Comparison of ENCODE assay signal across 14 cellular contexts in the genomic region with DNA sequence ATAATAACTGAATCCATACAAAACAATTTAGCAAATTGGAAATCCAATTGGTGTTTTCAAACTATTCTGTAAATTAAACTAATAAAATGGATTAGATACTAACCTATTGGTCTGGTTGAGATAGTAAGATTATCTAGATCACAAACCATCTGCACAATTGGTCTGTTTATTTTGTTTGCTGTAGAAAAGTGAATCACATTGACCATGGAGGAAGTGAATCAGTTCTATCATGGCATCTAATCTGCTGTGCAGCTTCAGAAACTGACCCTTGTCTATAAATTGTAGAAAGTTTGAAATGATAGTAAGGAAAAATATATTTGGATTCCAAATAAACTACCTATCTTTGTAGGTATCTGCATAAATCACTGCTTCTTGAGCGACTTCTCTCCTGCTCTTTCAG.
DNase-seq lines count a peak whose midpoint lies in the region; ATAC-seq and TF ChIP-seq lines count a peak whose summit lies in the region.
"Had no signal": no experiment of that assay in that cellular context is flagged by ENCODE, and none has a peak within 500 bp of the region (broad histone marks: within the 10 kb centered on the region; RNA-seq: fewer than 3 reads in every experiment).

No MANE protein-coding gene starts in this region.

- POLR2A ChIA-PET in SK-N-SH (lab: Yijun Ruan, JAX) = no interaction called here

- no peak overlapping the region for H3K27ac ChIP-seq in SK-N-SH (ENCODE audit: low read depth in 2 of 2, low read length in 1 of 2)
- H3K27ac ChIP-seq in RWPE2 (ENCODE audit: poor library complexity, severe bottlenecking) = no peak overlapping the region
- H3K27ac ChIP-seq: C4-2B had no signal

- H3F3A ChIP-seq in SK-N-SH (replicated peaks; ENCODE audit: insufficient read depth) = no peaks in the 10 kb centered on the region

- no peaks in the 10 kb centered on the region for H4K20me1 ChIP-seq in SK-N-SH (ENCODE audit: insufficient read depth)

- DNase-seq in SK-N-SH (no peak), RWPE2 (ENCODE audit: low spot score) (no peak), epithelial cell of esophagus (ENCODE audit: low read depth) (peak; percentile 8), non-pigmented ciliary epithelial cell (ENCODE audit: low read depth) (peak; percentile 22), omental fat pad (ENCODE audit: low spot score) (no peak), glutamatergic neuron (no peak), 8988T (no peak)
- DNase-seq: DMS 273 treated with DMSO at 0.1 percent for 48 hours, NCI-H1436, NCI-H2029, NCI-H2171, NCI-H446 had no signal

- no peaks in the 10 kb centered on the region for H3K36me3 Mint-ChIP-seq in glutamatergic neuron (ENCODE audit: unreplicated experiment)

- no peaks in the 10 kb centered on the region for H3K79me2 ChIP-seq in SK-N-SH (ENCODE audit: insufficient read depth)

- H3K4me3 ChIP-seq in SK-N-SH (ENCODE audit: low read depth in 2 of 2, low read length in 1 of 2) (no peak overlapping the region), RWPE2 (ENCODE audit: severe bottlenecking) (no peak overlapping the region), epithelial cell of esophagus (ENCODE audit: low read length) (no peak overlapping the region)

- H3K27ac Mint-ChIP-seq in glutamatergic neuron (ENCODE audit: unreplicated experiment) = no peak overlapping the region

- H3K36me3 ChIP-seq in SK-N-SH (replicated peaks in 1 of 2; ENCODE audit: control insufficient read depth in 1 of 2, insufficient read depth in 2 of 2, low read length in 1 of 2) (no peaks in the 10 kb centered on the region), RWPE2 (ENCODE audit: low read depth) (no peaks in the 10 kb centered on the region)

- no peak overlapping the region for H2AFZ ChIP-seq in SK-N-SH (ENCODE audit: low read depth)

- no peak for TF ChIP-seq RAD21 in SK-N-SH (IDR thresholded peaks at IDR 0.05; ENCODE audit: low read length)

- TF ChIP-seq CTCF in SK-N-SH (IDR thresholded peaks at IDR 0.05) (no peak), RWPE2 (IDR thresholded peaks at IDR 0.05; ENCODE audit: poor library complexity, severe bottlenecking) (no peak), epithelial cell of esophagus (IDR thresholded peaks at IDR 0.05; ENCODE audit: insufficient read depth, low read depth, low read length, missing control alignments) (no peak), omental fat pad (IDR thresholded peaks at IDR 0.05) (no peak), glutamatergic neuron (IDR thresholded peaks at IDR 0.05; ENCODE audit: partially characterized antibody, unreplicated experiment) (no peak)

- H3K27me3 Mint-ChIP-seq in glutamatergic neuron (ENCODE audit: unreplicated experiment) = no peaks in the 10 kb centered on the region

- H3K9me3 Mint-ChIP-seq in glutamatergic neuron (ENCODE audit: unreplicated experiment) = no peaks in the 10 kb centered on the region

- no peak for TF ChIP-seq EP300 in SK-N-SH (IDR thresholded peaks at IDR 0.05; ENCODE audit: borderline replicate concordance in 1 of 2, low read depth in 1 of 2, low read length in 1 of 2)

- no peak for ATAC-seq in SK-N-SH treated with all-trans-retinoic acid at 6 μM for 48 hours
- peak; percentile 53; the same call in 1 of the 3 replicates for ATAC-seq in RWPE2 (ENCODE audit: low read depth)
- ATAC-seq in omental fat pad (ENCODE audit: low FRiP score) = no peak

- H3K27me3 ChIP-seq in SK-N-SH (ENCODE audit: insufficient read depth) (no peaks in the 10 kb centered on the region), RWPE2 (ENCODE audit: insufficient read depth, poor library complexity, severe bottlenecking) (peaks cover 11% of the 10 kb centered on the region)

- H3K9me2 ChIP-seq in SK-N-SH = no peaks in the 10 kb centered on the region

- no peak overlapping the region for H3K4me2 ChIP-seq in SK-N-SH

- WGBS in SK-N-SH (ENCODE audit: low lambda C conversion rate) = 56% methylated on average over 1 of the region's 1 CpG

- H3K4me1 Mint-ChIP-seq in glutamatergic neuron (ENCODE audit: low read depth, unreplicated experiment) = no peaks in the 10 kb centered on the region

- H3K9me3 ChIP-seq in SK-N-SH (no peaks in the 10 kb centered on the region), RWPE2 (ENCODE audit: severe bottlenecking) (no peaks in the 10 kb centered on the region)

- CTCF ChIA-PET in SK-N-SH (lab: Yijun Ruan, JAX) = no interaction called here

- no peak overlapping the region for H3K4me3 Mint-ChIP-seq in glutamatergic neuron (ENCODE audit: unreplicated experiment)

- no peak overlapping the region for H3K9ac ChIP-seq in SK-N-SH

- no peaks in the 10 kb centered on the region for H3K4me1 ChIP-seq in SK-N-SH (ENCODE audit: control insufficient read depth in 1 of 2, insufficient read depth in 2 of 2, low read depth in 1 of 2, low read length in 1 of 2)
- H3K4me1 ChIP-seq in RWPE2 (ENCODE audit: insufficient read depth, poor library complexity, severe bottlenecking) = peaks cover 9% of the 10 kb centered on the region

TF ChIP-seq in SK-N-SH treated with all-trans-retinoic acid at 6 μM for 48 hours, 23 proteins besides CTCF, POLR2A, EP300 and RAD21:
- TF ChIP-seq ESRRG (CRISPR knock-in tag; IDR thresholded peaks at IDR 0.05) (no peak), ZC3H10 (CRISPR knock-in tag; IDR thresholded peaks at IDR 0.05) (no peak), OSR1 (CRISPR knock-in tag; IDR thresholded peaks at IDR 0.05) (no peak), PPARA (CRISPR knock-in tag; IDR thresholded peaks at IDR 0.05; ENCODE audit: borderline replicate concordance) (no peak), GLIS3 (CRISPR knock-in tag; IDR thresholded peaks at IDR 0.05) (no peak), TOX (CRISPR knock-in tag; IDR thresholded peaks at IDR 0.05; ENCODE audit: borderline replicate concordance) (no peak), ARNTL (CRISPR knock-in tag; IDR thresholded peaks at IDR 0.05; ENCODE audit: borderline replicate concordance, low read depth) (no peak), ZNF70 (CRISPR knock-in tag; IDR thresholded peaks at IDR 0.05) (no peak), ZNF565 (CRISPR knock-in tag; conservative IDR thresholded peaks at IDR 0.05; ENCODE audit: low read depth) (no peak), BACH2 (CRISPR knock-in tag; IDR thresholded peaks at IDR 0.05; ENCODE audit: borderline replicate concordance) (no peak), ISL1 (CRISPR knock-in tag; IDR thresholded peaks at IDR 0.05) (0 out of 2 replicates have a peak, but pooled peaks have one; percentile 14), ZFP3 (CRISPR knock-in tag; IDR thresholded peaks at IDR 0.05) (no peak), TCF4 (CRISPR knock-in tag; IDR thresholded peaks at IDR 0.05; ENCODE audit: borderline replicate concordance) (peak; percentile 22; the same call in 1 of the 2 replicates)
- TF ChIP-seq, protein P1, sequence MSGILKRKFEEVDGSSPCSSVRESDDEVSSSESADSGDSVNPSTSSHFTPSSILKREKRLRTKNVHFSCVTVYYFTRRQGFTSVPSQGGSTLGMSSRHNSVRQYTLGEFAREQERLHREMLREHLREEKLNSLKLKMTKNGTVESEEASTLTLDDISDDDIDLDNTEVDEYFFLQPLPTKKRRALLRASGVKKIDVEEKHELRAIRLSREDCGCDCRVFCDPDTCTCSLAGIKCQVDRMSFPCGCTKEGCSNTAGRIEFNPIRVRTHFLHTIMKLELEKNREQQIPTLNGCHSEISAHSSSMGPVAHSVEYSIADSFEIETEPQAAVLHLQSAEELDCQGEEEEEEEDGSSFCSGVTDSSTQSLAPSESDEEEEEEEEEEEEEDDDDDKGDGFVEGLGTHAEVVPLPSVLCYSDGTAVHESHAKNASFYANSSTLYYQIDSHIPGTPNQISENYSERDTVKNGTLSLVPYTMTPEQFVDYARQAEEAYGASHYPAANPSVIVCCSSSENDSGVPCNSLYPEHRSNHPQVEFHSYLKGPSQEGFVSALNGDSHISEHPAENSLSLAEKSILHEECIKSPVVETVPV (CRISPR knock-in tag; IDR thresholded peaks at IDR 0.05) = no peak
TF ChIP-seq in SK-N-SH treated with all-trans-retinoic acid at 6 μM for 48 hours: peak in this region for 2.

TF ChIP-seq in SK-N-SH, 30 proteins besides CTCF, POLR2A, EP300 and RAD21 (continues in another document):
- no peak for TF ChIP-seq RCOR1 (IDR thresholded peaks at IDR 0.05; ENCODE audit: low read length)
- TF ChIP-seq, protein P2, sequence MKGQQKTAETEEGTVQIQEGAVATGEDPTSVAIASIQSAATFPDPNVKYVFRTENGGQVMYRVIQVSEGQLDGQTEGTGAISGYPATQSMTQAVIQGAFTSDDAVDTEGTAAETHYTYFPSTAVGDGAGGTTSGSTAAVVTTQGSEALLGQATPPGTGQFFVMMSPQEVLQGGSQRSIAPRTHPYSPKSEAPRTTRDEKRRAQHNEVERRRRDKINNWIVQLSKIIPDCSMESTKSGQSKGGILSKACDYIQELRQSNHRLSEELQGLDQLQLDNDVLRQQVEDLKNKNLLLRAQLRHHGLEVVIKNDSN (IDR thresholded peaks at IDR 0.05; ENCODE audit: borderline replicate concordance, low read depth) = no peak
- TF ChIP-seq JUND (IDR thresholded peaks at IDR 0.05) = no peak
- no peak for TF ChIP-seq MEF2A (IDR thresholded peaks at IDR 0.05; ENCODE audit: borderline replicate concordance, low read depth)
- no peak for TF ChIP-seq ELF1 (IDR thresholded peaks at IDR 0.05)
- no peak for TF ChIP-seq CHD2 (IDR thresholded peaks at IDR 0.05; ENCODE audit: low read length, partially characterized antibody)
- TF ChIP-seq FOXM1 (IDR thresholded peaks at IDR 0.05; ENCODE audit: low read depth) = no peak
- TF ChIP-seq, protein P3, sequence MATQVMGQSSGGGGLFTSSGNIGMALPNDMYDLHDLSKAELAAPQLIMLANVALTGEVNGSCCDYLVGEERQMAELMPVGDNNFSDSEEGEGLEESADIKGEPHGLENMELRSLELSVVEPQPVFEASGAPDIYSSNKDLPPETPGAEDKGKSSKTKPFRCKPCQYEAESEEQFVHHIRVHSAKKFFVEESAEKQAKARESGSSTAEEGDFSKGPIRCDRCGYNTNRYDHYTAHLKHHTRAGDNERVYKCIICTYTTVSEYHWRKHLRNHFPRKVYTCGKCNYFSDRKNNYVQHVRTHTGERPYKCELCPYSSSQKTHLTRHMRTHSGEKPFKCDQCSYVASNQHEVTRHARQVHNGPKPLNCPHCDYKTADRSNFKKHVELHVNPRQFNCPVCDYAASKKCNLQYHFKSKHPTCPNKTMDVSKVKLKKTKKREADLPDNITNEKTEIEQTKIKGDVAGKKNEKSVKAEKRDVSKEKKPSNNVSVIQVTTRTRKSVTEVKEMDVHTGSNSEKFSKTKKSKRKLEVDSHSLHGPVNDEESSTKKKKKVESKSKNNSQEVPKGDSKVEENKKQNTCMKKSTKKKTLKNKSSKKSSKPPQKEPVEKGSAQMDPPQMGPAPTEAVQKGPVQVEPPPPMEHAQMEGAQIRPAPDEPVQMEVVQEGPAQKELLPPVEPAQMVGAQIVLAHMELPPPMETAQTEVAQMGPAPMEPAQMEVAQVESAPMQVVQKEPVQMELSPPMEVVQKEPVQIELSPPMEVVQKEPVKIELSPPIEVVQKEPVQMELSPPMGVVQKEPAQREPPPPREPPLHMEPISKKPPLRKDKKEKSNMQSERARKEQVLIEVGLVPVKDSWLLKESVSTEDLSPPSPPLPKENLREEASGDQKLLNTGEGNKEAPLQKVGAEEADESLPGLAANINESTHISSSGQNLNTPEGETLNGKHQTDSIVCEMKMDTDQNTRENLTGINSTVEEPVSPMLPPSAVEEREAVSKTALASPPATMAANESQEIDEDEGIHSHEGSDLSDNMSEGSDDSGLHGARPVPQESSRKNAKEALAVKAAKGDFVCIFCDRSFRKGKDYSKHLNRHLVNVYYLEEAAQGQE (IDR thresholded peaks at IDR 0.05; ENCODE audit: low read depth, low read length) = no peak

Comparison
In these comparisons a context has a peak if more than half of its experiments do, and no peak if none do; other contexts are left out.
1. DNase-seq: peak in epithelial cell of esophagus (single experiment) and non-pigmented ciliary epithelial cell (single experiment); none in SK-N-SH (single experiment), RWPE2 (single experiment), omental fat pad (single experiment), glutamatergic neuron (single experiment) and 8988T (single experiment).